In the genomic region with DNA sequence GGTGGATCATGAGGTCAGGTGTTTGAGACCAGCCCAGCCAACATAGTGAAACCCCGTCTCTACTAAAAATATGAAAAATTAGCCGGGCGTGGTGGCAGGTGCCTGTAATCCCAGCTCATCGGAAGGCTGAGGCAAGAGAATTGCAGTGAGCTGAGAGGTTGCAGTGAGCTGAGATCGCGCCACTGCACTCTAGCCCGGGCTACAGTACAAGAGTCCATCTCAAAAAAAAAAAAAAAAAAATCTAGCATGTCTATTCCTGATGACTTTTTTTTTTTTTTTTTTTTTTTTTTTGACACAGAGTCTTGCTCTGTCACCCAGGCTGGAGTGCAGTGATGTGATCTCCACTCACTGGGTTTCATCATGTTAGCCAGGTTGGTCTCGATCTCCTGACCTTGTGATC, we compare ENCODE assay signal across 8 cellular contexts. TPM values are rescaled to one million over a fixed set of nuclear protein-coding genes. Genes with fewer than 3 reads are reported as not detected.
DNase-seq lines count a peak whose midpoint lies in the region; ATAC-seq, FAIRE-seq and TF ChIP-seq lines count a peak whose summit lies in the region.
"Not testable (repeated sequence)": the region's sequence is repeated elsewhere in the genome, so short reads cannot be mapped to it uniquely, and the experiment has no call there.

No MANE protein-coding gene starts in this region.

- H2BK5ac ChIP-seq in trophoblast cell (ENCODE audit: low read depth, low read length, poor library complexity), result not testable (repeated sequence)

- 70% methylated on average over 6 of the region's 8 CpGs for WGBS in K562 (ENCODE audit: insufficient coverage, low coverage, missing lambda C conversion rate)
- 84% methylated on average over 8 of the region's 8 CpGs for WGBS in HepG2 (ENCODE audit: low lambda C conversion rate)
- WGBS in trophoblast cell (ENCODE audit: extremely low coverage, insufficient coverage, insufficient read length), result no CpG with 5 or more reads among the region's 8 CpGs

- not testable (repeated sequence) for H3K4me1 ChIP-seq in HEK293 (ENCODE audit: control insufficient read depth, insufficient read depth, low read length); trophoblast cell (ENCODE audit: control insufficient read depth in 1 of 2, insufficient read depth in 2 of 2, low read length in 2 of 2)
- H3K4me1 ChIP-seq in K562 (replicated peaks in 1 of 2; ENCODE audit: control insufficient read depth in 2 of 2, insufficient read depth in 2 of 2, low read length in 2 of 2) (peaks cover 26 to 38% of the 10 kb centered on the region in 2 experiments), HepG2 (ENCODE audit: insufficient read depth, low read length) (peaks cover 50% of the 10 kb centered on the region)

- not testable (repeated sequence) for TF ChIP-seq POLR2A in K562 (conservative IDR thresholded peaks at IDR 0.05); erythroblast (IDR thresholded peaks at IDR 0.05; ENCODE audit: low read length); HepG2 (IDR thresholded peaks at IDR 0.05; ENCODE audit: insufficient read depth in 1 of 2, low read depth in 2 of 2, low read length in 2 of 2)

- not testable (repeated sequence) for H3K79me1 ChIP-seq in trophoblast cell (ENCODE audit: low read length)

- H3K36me3 ChIP-seq in HEK293 (ENCODE audit: control insufficient read depth in 2 of 2, insufficient read depth in 1 of 2, low read length in 2 of 2); K562 (ENCODE audit: control insufficient read depth, insufficient read depth, low read length); HepG2 (replicated peaks in 1 of 2; ENCODE audit: control insufficient read depth in 1 of 2, insufficient read depth in 2 of 2, low read length in 2 of 2); trophoblast cell (ENCODE audit: control insufficient read depth in 1 of 2, insufficient read depth in 2 of 2, low read length in 2 of 2): not testable (repeated sequence)

- H3K79me2 ChIP-seq in K562 (ENCODE audit: control insufficient read depth, insufficient read depth, low read length), result peaks cover 99% of the 10 kb centered on the region
- peaks cover 93% of the 10 kb centered on the region for H3K79me2 ChIP-seq in HepG2 (ENCODE audit: insufficient read depth, low read length)
- not testable (repeated sequence) for H3K79me2 ChIP-seq in trophoblast cell (ENCODE audit: control insufficient read depth, insufficient read depth, low read length, poor library complexity)

- H4K8ac ChIP-seq in trophoblast cell (ENCODE audit: low read depth, low read length), result not testable (repeated sequence)

- intact Hi-C loops in K562 (cut with micrococcal nuclease); left colon (cut with DNase I, micrococcal nuclease); HepG2 (cut with micrococcal nuclease; ENCODE audit: unreplicated experiment): not testable (repeated sequence)

- H4K91ac ChIP-seq in trophoblast cell (ENCODE audit: low read depth, low read length), result not testable (repeated sequence)

- not testable (repeated sequence) for H3K14ac ChIP-seq in trophoblast cell (ENCODE audit: low read length)

- not testable (repeated sequence) for H3K9me1 ChIP-seq in K562 (ENCODE audit: control insufficient read depth, insufficient read depth, low read length)

- not testable (repeated sequence) for TF ChIP-seq CTCF in C4-2B (conservative IDR thresholded peaks at IDR 0.05); HEK293 (tag by site-specific recombination; IDR thresholded peaks at IDR 0.05); RWPE1 (conservative IDR thresholded peaks at IDR 0.05; ENCODE audit: low read depth); K562 (IDR thresholded peaks at IDR 0.05 in 2 of 3, conservative IDR thresholded peaks at IDR 0.05 in 1 of 3; ENCODE audit: insufficient read depth in 2 of 3, low read depth in 1 of 3, low read length in 3 of 3); HepG2 (CRISPR knock-in tag; IDR thresholded peaks at IDR 0.05)

- not testable (repeated sequence) for H3K27me3 ChIP-seq in K562 (ENCODE audit: control insufficient read depth in 2 of 2, insufficient read depth in 2 of 2, low read length in 2 of 2); HepG2 (ENCODE audit: control insufficient read depth in 1 of 2, insufficient read depth in 2 of 2, low read length in 2 of 2); trophoblast cell (ENCODE audit: insufficient read depth, low read length)

- H3K18ac ChIP-seq in trophoblast cell (ENCODE audit: low read length), result not testable (repeated sequence)

- not testable (repeated sequence) for H4K20me1 ChIP-seq in K562 (replicated peaks; ENCODE audit: control insufficient read depth, insufficient read depth, low read length)
- peaks cover 18% of the 10 kb centered on the region; the same call in 1 of the 2 replicates for H4K20me1 ChIP-seq in HepG2 (ENCODE audit: insufficient read depth, low read length)

- H2AFZ ChIP-seq in K562 (ENCODE audit: low read depth, low read length); HepG2 (ENCODE audit: low read length); trophoblast cell (ENCODE audit: insufficient read depth, low read length, poor library complexity): not testable (repeated sequence)

- not testable (repeated sequence) for H2AK5ac ChIP-seq in trophoblast cell (ENCODE audit: low read length)

- H4K12ac ChIP-seq in trophoblast cell (ENCODE audit: low read depth, low read length), result not testable (repeated sequence)

- not testable (repeated sequence) for DNase-seq in RWPE1 (ENCODE audit: low spot score); K562 (ENCODE audit: extremely low read depth in 1 of 4, low spot score in 3 of 4); left colon; HepG2 (ENCODE audit: low spot score); trophoblast cell
- peak; percentile 36 to 51 for DNase-seq in erythroblast (lab: John Stamatoyannopoulos, UW)

- not testable (repeated sequence) for BruUV-seq in K562 (replicated peaks; lab: Mats Ljungman, UMichigan); HepG2 (replicated peaks; lab: Mats Ljungman, UMichigan)

- H3K9me3 ChIP-seq in HEK293 (ENCODE audit: control insufficient read depth, insufficient read depth, low read depth, low read length); K562 (replicated peaks; ENCODE audit: control insufficient read depth, insufficient read depth, low read depth, low read length); HepG2 (ENCODE audit: low read length); trophoblast cell (ENCODE audit: insufficient read depth, low read depth, low read length): not testable (repeated sequence)

- in situ Hi-C loops in K562 (cut with MboI); HepG2 (cut with HindIII; ENCODE audit: extremely low pct_ligation_motif_present, low pct_unique_long_range_greater_than_20kb): not testable (repeated sequence)

- H3K9ac ChIP-seq in K562 (ENCODE audit: insufficient read depth in 1 of 2, low read depth in 2 of 2, low read length in 2 of 2), result 0 out of 4 replicates have a peak overlapping the region, but pooled peaks of 1 of the 2 experiments have one; percentile 28
- not testable (repeated sequence) for H3K9ac ChIP-seq in HepG2 (ENCODE audit: insufficient read depth, low read depth, low read length); trophoblast cell (ENCODE audit: low read length)

- TF ChIP-seq EP300 in K562 (IDR thresholded peaks at IDR 0.05; ENCODE audit: low read length); HepG2 (IDR thresholded peaks at IDR 0.05; ENCODE audit: low read depth in 2 of 2, low read length in 2 of 2); HepG2 (CRISPR knock-in tag; IDR thresholded peaks at IDR 0.05; ENCODE audit: borderline replicate concordance): not testable (repeated sequence)

- not testable (repeated sequence) for H2BK120ac ChIP-seq in trophoblast cell (ENCODE audit: insufficient read depth, low read length, poor library complexity)

- peak overlapping the region; percentile 37; the same call in 1 of the 2 replicates for H3K27ac ChIP-seq in C4-2B
- not testable (repeated sequence) for H3K27ac ChIP-seq in HEK293 (ENCODE audit: extremely low read depth, low read depth, low read length); K562 (ENCODE audit: extremely low read depth, low read depth, low read length); HepG2 (ENCODE audit: extremely low read length, insufficient read depth, low read length); trophoblast cell (ENCODE audit: low read depth, low read length)
- H3K27ac ChIP-seq in RWPE1, result 0 out of 2 replicates have a peak overlapping the region, but pooled peaks have one; percentile 18

- CTCF ChIA-PET in HEK293 (lab: Yijun Ruan, JAX); RWPE1 (lab: Yijun Ruan, JAX); HepG2 (lab: Yijun Ruan, JAX; ENCODE audit: low intra/inter-chr PET ratio, low total read pairs): not testable (repeated sequence)
- CTCF ChIA-PET in K562 (lab: Yijun Ruan, JAX; ENCODE audit: low intra/inter-chr PET ratio), result interaction anchor here (0.6 kb wide), 1 partner anchor 28 kb away, joined by 4 read pairs; no protein-coding TSS in a partner anchor

- ATAC-seq in K562, result peak; percentile 5
- ATAC-seq in left colon, result peak; percentile 43
- ATAC-seq in HepG2, result peak; percentile 78

- POLR2A ChIA-PET in HEK293 (lab: Yijun Ruan, JAX), result not testable (repeated sequence)
- POLR2A ChIA-PET in RWPE1 (lab: Yijun Ruan, JAX; ENCODE audit: low non-redundant PET), result interaction anchor here (0.7 kb wide), 1 partner anchor 13 kb away, joined by 5 read pairs; no protein-coding TSS in a partner anchor
- POLR2A ChIA-PET in K562 (lab: Yijun Ruan, JAX), result interaction anchor here (0.6 to 6.6 kb wide), 6 partner anchors 10 to 538 kb away, joined by 3 to 64 read pairs (median 4); a partner anchor contains a TSS
- POLR2A ChIA-PET in HepG2 (lab: Yijun Ruan, JAX), result interaction anchor here (1.1 kb wide), 1 partner anchor 80 kb away, joined by 3 read pairs; a partner anchor contains a TSS

- H3K4ac ChIP-seq in trophoblast cell (ENCODE audit: low read depth, low read length), result peak overlapping the region; percentile 21

- H3K23ac ChIP-seq in trophoblast cell (ENCODE audit: low read length), result not testable (repeated sequence)

- not testable (repeated sequence) for H3K4me3 ChIP-seq in HEK293 (ENCODE audit: low read depth, low read length); K562; HepG2 (replicated peaks in 1 of 3; ENCODE audit: insufficient read depth in 1 of 3, low read depth in 2 of 3, low read length in 3 of 3); trophoblast cell (ENCODE audit: low read depth, low read length)

- not testable (repeated sequence) for H2BK12ac ChIP-seq in trophoblast cell (ENCODE audit: low read length)

- FAIRE-seq in K562 (lab: Jason Lieb, UNC); HepG2 (lab: Jason Lieb, UNC): not testable (repeated sequence)

- H3K4me2 ChIP-seq in K562 (ENCODE audit: insufficient read depth, low read length); HepG2 (ENCODE audit: low read depth, low read length); trophoblast cell (ENCODE audit: low read length): not testable (repeated sequence)

- TF ChIP-seq RAD21 in K562 (CRISPR knock-in tag; conservative IDR thresholded peaks at IDR 0.05 in 1 of 2, IDR thresholded peaks at IDR 0.05 in 1 of 2); HepG2 (CRISPR knock-in tag; IDR thresholded peaks at IDR 0.05): not testable (repeated sequence)

RNA-seq across cellular contexts. Expression of a gene that starts 15.9 kb away (rescaled TPM):
- total RNA-seq in K562 (2011; cell fraction: chromatin; rRNA removed; ENCODE audit: low replicate concordance), result 24.3 and 122 TPM in 2 replicates
- total RNA-seq in K562 (2011; cell fraction: nucleolus; rRNA removed), result 8.3 and 10.4 TPM in 2 replicates
- total RNA-seq in K562 (2011; cell fraction: nucleoplasm; rRNA removed), result 20.8 and 36.6 TPM in 2 replicates
- total RNA-seq in K562 (2014; rRNA removed) (73.7 and 78.2 TPM in 2 replicates), K562 (2014; rRNA removed; fragmentation: Illumina TruSeq; extraction: Trizol) (234 and 267 TPM in 2 replicates), K562 (2015; rRNA removed; fragmentation: Illumina TruSeq; extraction: Trizol) (162 and 170 TPM in 2 replicates), K562 (2021) (226 and 234 TPM in 2 replicates), left colon (10 to 100 TPM; 37.0 to 39.6 TPM), HepG2 (2016; rRNA removed; fragmentation: Illumina TruSeq; extraction: Trizol) (85.5 and 133 TPM in 2 replicates)
- polyA plus RNA-seq in K562 (2011; rRNA removed) (105 and 156 TPM in 2 replicates), K562 (2014; fragmentation: Illumina TruSeq; extraction: Trizol) (235 and 282 TPM in 2 replicates), K562 (2014; fragmentation: Nextera tagmentation; extraction: Ambion mirVana) (10 to 100 TPM; 74.2 to 87.0 TPM), K562 (2014; rRNA removed) (95.9 and 106 TPM in 2 replicates), HepG2 (2011; rRNA removed) (19.7 and 29.6 TPM in 2 replicates)
- 48.6 and 85.1 TPM in 2 replicates for polyA plus RNA-seq in K562 (2011; cell fraction: cytosol; rRNA removed)
- 25.8 and 44.4 TPM in 2 replicates for polyA plus RNA-seq in K562 (2011; cell fraction: nucleus; rRNA removed)
- polyA plus RNA-seq in K562 (2012), result 152 and 174 TPM in 2 replicates
- 314 and 384 TPM in 2 replicates for polyA minus RNA-seq in K562 (2011; rRNA and poly(A)+ RNA removed)
- 146 and 156 TPM in 2 replicates for polyA minus RNA-seq in K562 (2011; cell fraction: cytosol; rRNA and poly(A)+ RNA removed)
- polyA minus RNA-seq in K562 (2011; cell fraction: nucleus; rRNA and poly(A)+ RNA removed), result 12.3 and 30.1 TPM in 2 replicates
- total RNA-seq in HepG2 (2016; cell fraction: cytosol; rRNA removed; fragmentation: Illumina TruSeq; extraction: Trizol; ENCODE audit: low read depth), result 54.1 and 60.2 TPM in 2 replicates
- total RNA-seq in HepG2 (2016; cell fraction: insoluble cytoplasmic fraction; rRNA removed; fragmentation: Illumina TruSeq; extraction: Trizol), result 89.1 and 121 TPM in 2 replicates
- 47.1 and 60.6 TPM in 2 replicates for total RNA-seq in HepG2 (2016; cell fraction: membrane; rRNA removed; fragmentation: Illumina TruSeq; extraction: Trizol)
- 40.1 and 41.2 TPM in 2 replicates for total RNA-seq in HepG2 (2016; cell fraction: nucleus; rRNA removed; fragmentation: Illumina TruSeq; extraction: Trizol)
- 15.9 and 27.6 TPM in 2 replicates for polyA plus RNA-seq in HepG2 (2011; cell fraction: cytosol; rRNA removed)
- 6.9 and 9.6 TPM in 2 replicates for polyA plus RNA-seq in HepG2 (2011; cell fraction: nucleus; rRNA removed)
- polyA plus RNA-seq in HepG2 (2012), result 60.1 and 74.6 TPM in 2 replicates
- 13.3 and 16.3 TPM in 2 replicates for polyA plus RNA-seq in HepG2 (2016; cell fraction: cytosol; fragmentation: Illumina TruSeq; extraction: Trizol; ENCODE audit: low read depth)
- 109 and 115 TPM in 2 replicates for polyA plus RNA-seq in HepG2 (2016; cell fraction: insoluble cytoplasmic fraction; fragmentation: Illumina TruSeq; extraction: Trizol; ENCODE audit: low read depth)
- 23.2 and 29.1 TPM in 2 replicates for polyA plus RNA-seq in HepG2 (2016; cell fraction: membrane; fragmentation: Illumina TruSeq; extraction: Trizol; ENCODE audit: low read depth)
- polyA plus RNA-seq in HepG2 (2016; cell fraction: nucleus; fragmentation: Illumina TruSeq; extraction: Trizol; ENCODE audit: insufficient read depth, low read depth), result 38.4 and 47.1 TPM in 2 replicates
- 18.8 and 66.2 TPM in 2 replicates for polyA minus RNA-seq in HepG2 (2011; rRNA and poly(A)+ RNA removed; ENCODE audit: low replicate concordance)
- 42.1 and 54.6 TPM in 2 replicates for polyA minus RNA-seq in HepG2 (2011; cell fraction: cytosol; rRNA and poly(A)+ RNA removed)
- polyA minus RNA-seq in HepG2 (2011; cell fraction: nucleus; rRNA and poly(A)+ RNA removed), result 24.3 and 28.3 TPM in 2 replicates
- 62.4 and 63.9 TPM in 2 replicates for polyA plus RNA-seq in trophoblast cell (2013)

RNA-seq across cellular contexts. Expression of a gene that starts 32.1 kb away (rescaled TPM):
- total RNA-seq in K562 (2011; cell fraction: chromatin; rRNA removed; ENCODE audit: low replicate concordance), result 80.9 and 96.6 TPM in 2 replicates
- total RNA-seq in K562 (2011; cell fraction: nucleolus; rRNA removed), result 60.8 and 64.4 TPM in 2 replicates
- total RNA-seq in K562 (2011; cell fraction: nucleoplasm; rRNA removed), result 70.8 and 71.1 TPM in 2 replicates
- total RNA-seq in K562 (2014; rRNA removed) (16.4 and 21.1 TPM in 2 replicates), K562 (2014; rRNA removed; fragmentation: Illumina TruSeq; extraction: Trizol) (23.0 and 25.5 TPM in 2 replicates), K562 (2015; rRNA removed; fragmentation: Illumina TruSeq; extraction: Trizol) (25.0 and 26.8 TPM in 2 replicates), K562 (2021) (22.0 and 22.7 TPM in 2 replicates), left colon (10 to 100 TPM; 27.3 to 29.6 TPM), HepG2 (2016; rRNA removed; fragmentation: Illumina TruSeq; extraction: Trizol) (23.2 and 32.1 TPM in 2 replicates)
- polyA plus RNA-seq in K562 (2011; rRNA removed) (25.5 and 29.2 TPM in 2 replicates), K562 (2014; fragmentation: Illumina TruSeq; extraction: Trizol) (18.8 and 20.5 TPM in 2 replicates), K562 (2014; fragmentation: Nextera tagmentation; extraction: Ambion mirVana) (1 to 10 TPM; 6.2 to 7.8 TPM), K562 (2014; rRNA removed) (18.3 and 19.6 TPM in 2 replicates), HepG2 (2011; rRNA removed) (20.0 and 22.8 TPM in 2 replicates)
- polyA plus RNA-seq in K562 (2011; cell fraction: cytosol; rRNA removed), result 20.9 and 24.3 TPM in 2 replicates
- 34.8 and 49.9 TPM in 2 replicates for polyA plus RNA-seq in K562 (2011; cell fraction: nucleus; rRNA removed)
- 16.9 and 25.6 TPM in 2 replicates for polyA plus RNA-seq in K562 (2012)
- 34.9 and 54.9 TPM in 2 replicates for polyA minus RNA-seq in K562 (2011; rRNA and poly(A)+ RNA removed)
- polyA minus RNA-seq in K562 (2011; cell fraction: cytosol; rRNA and poly(A)+ RNA removed), result 20.8 and 30.1 TPM in 2 replicates
- polyA minus RNA-seq in K562 (2011; cell fraction: nucleus; rRNA and poly(A)+ RNA removed), result 29.2 and 54.0 TPM in 2 replicates
- total RNA-seq in HepG2 (2016; cell fraction: cytosol; rRNA removed; fragmentation: Illumina TruSeq; extraction: Trizol; ENCODE audit: low read depth), result 15.0 and 15.7 TPM in 2 replicates
- 20.0 and 30.4 TPM in 2 replicates for total RNA-seq in HepG2 (2016; cell fraction: insoluble cytoplasmic fraction; rRNA removed; fragmentation: Illumina TruSeq; extraction: Trizol)
- 13.4 and 14.1 TPM in 2 replicates for total RNA-seq in HepG2 (2016; cell fraction: membrane; rRNA removed; fragmentation: Illumina TruSeq; extraction: Trizol)
- 34.2 and 38.9 TPM in 2 replicates for total RNA-seq in HepG2 (2016; cell fraction: nucleus; rRNA removed; fragmentation: Illumina TruSeq; extraction: Trizol)
- 13.2 and 17.0 TPM in 2 replicates for polyA plus RNA-seq in HepG2 (2011; cell fraction: cytosol; rRNA removed)
- polyA plus RNA-seq in HepG2 (2011; cell fraction: nucleus; rRNA removed), result 23.1 and 27.5 TPM in 2 replicates
- polyA plus RNA-seq in HepG2 (2012), result 19.9 and 20.4 TPM in 2 replicates
- polyA plus RNA-seq in HepG2 (2016; cell fraction: cytosol; fragmentation: Illumina TruSeq; extraction: Trizol; ENCODE audit: low read depth), result 1.7 and 1.8 TPM in 2 replicates
- polyA plus RNA-seq in HepG2 (2016; cell fraction: insoluble cytoplasmic fraction; fragmentation: Illumina TruSeq; extraction: Trizol; ENCODE audit: low read depth), result 12.8 and 13.1 TPM in 2 replicates
- 3.7 and 4.3 TPM in 2 replicates for polyA plus RNA-seq in HepG2 (2016; cell fraction: membrane; fragmentation: Illumina TruSeq; extraction: Trizol; ENCODE audit: low read depth)
- 31.5 and 32.2 TPM in 2 replicates for polyA plus RNA-seq in HepG2 (2016; cell fraction: nucleus; fragmentation: Illumina TruSeq; extraction: Trizol; ENCODE audit: insufficient read depth, low read depth)
- 35.3 and 36.9 TPM in 2 replicates for polyA minus RNA-seq in HepG2 (2011; rRNA and poly(A)+ RNA removed; ENCODE audit: low replicate concordance)
- 26.3 and 34.0 TPM in 2 replicates for polyA minus RNA-seq in HepG2 (2011; cell fraction: cytosol; rRNA and poly(A)+ RNA removed)
- polyA minus RNA-seq in HepG2 (2011; cell fraction: nucleus; rRNA and poly(A)+ RNA removed), result 37.9 and 43.0 TPM in 2 replicates
- 27.2 and 28.2 TPM in 2 replicates for polyA plus RNA-seq in trophoblast cell (2013)

Comparison
In these comparisons a context has a peak if more than half of its experiments do, and no peak if none do; other contexts are left out.
1. ATAC-seq: peak in every context shown above with its lines; median percentile 78 in HepG2; 43 in left colon; 5 in K562.